Comparison of ENCODE assay signal across 27 cellular contexts in the genomic region with DNA sequence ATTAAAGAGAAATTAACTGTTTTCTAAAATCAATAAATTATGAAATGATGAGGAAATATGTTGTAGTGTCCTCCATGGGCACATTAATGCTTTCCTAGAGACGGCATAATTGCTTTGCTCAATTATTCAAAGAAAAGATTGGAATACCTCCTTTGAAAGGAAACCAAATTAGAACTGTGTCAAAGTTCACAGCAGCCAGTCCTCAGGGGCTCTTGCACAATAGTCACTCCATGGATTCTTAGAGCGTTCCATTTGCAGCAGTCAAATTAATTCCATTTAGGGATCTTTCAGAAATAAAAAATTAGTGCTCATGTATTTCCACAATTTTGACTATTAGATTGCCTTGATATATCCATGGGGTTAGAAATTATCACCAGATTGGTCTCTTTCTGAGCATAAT.
A peak's percentile ranks its signal among the peaks of the same experiment; 100 is the strongest.
DNase-seq lines count a peak whose midpoint lies in the region; ATAC-seq and TF ChIP-seq lines count a peak whose summit lies in the region.
"Had no signal": no experiment of that assay in that cellular context is flagged by ENCODE, and none has a peak within 500 bp of the region (broad histone marks: within the 10 kb centered on the region; RNA-seq: fewer than 3 reads in every experiment).

No MANE protein-coding gene starts in this region.

- no peak overlapping the region for H2BK12ac ChIP-seq in mesenchymal stem cell (ENCODE audit: low read length in 2 of 2)

- no peaks in the 10 kb centered on the region for H3K27me3 ChIP-seq in mesenchymal stem cell (ENCODE audit: control insufficient read depth in 1 of 2, insufficient read depth in 1 of 2, low read length in 2 of 2)
- H3K27me3 ChIP-seq: adrenal gland, cardiac muscle cell, ovary, sigmoid colon had no signal

- no peak for ATAC-seq in GM19463 (IDR thresholded peaks at IDR 0.05; ENCODE audit: unreplicated experiment)
- ATAC-seq: K562; naive thymus-derived CD4-positive, alpha-beta T cell; WTC11 had no signal

- H2BK15ac ChIP-seq in mesenchymal stem cell (ENCODE audit: low read depth, poor library complexity, severe bottlenecking), result no peak overlapping the region

- intact Hi-C loops in activated naive CD4-positive, alpha-beta T cell treated with anti-CD3 and anti-CD28 coated beads for 36 hours (cut with micrococcal nuclease), result no loop called here

- H3K18ac ChIP-seq in mesenchymal stem cell (ENCODE audit: low read depth in 1 of 2, low read length in 2 of 2), result no peak overlapping the region

- no peak for TF ChIP-seq CTCF in AG10803 (conservative IDR thresholded peaks at IDR 0.05; ENCODE audit: low read length)

- H2AFZ ChIP-seq in mesenchymal stem cell (ENCODE audit: low read depth, low read length), result no peak overlapping the region

- H3K27ac ChIP-seq in mesenchymal stem cell (ENCODE audit: low read length, poor library complexity, severe bottlenecking), result no peak overlapping the region
- H3K27ac ChIP-seq: adrenal gland, C4-2B, cardiac muscle cell, epithelial cell of prostate, ovary, sigmoid colon had no signal

- no peak for TF ChIP-seq RAD21 in Ishikawa (IDR thresholded peaks at IDR 0.05; ENCODE audit: low read depth)

- DNase-seq in AG10803 (ENCODE audit: low read depth) (peak; percentile 47), fibroblast of peridontal ligament (ENCODE audit: extremely low read depth) (peak; percentile 21), mesenchymal stem cell (peak; percentile 20), cerebellum (ENCODE audit: low spot score) (no peak), DMS79 (lab: John Stamatoyannopoulos, UW) (no peak)
- DNase-seq in activated naive CD4-positive, alpha-beta T cell treated with anti-CD3 and anti-CD28 coated beads for 36 hours, result no peak
- DNase-seq: ACHN; activated CD4-positive, alpha-beta T cell treated with anti-CD3 and anti-CD28 coated beads, Interleukin-2, amount 50 U/mL, for 4 hours; activated gamma-delta T cell treated with Interleukin-2 at 50 U/mL for 16 hours; adrenal gland; kidney; mesendoderm; naive thymus-derived CD4-positive, alpha-beta T cell; NCI-H1694; NCI-H2171 treated with DMSO at 0.1 percent for 48 hours; NCI-H524 treated with DMSO at 0.1 percent for 48 hours; sigmoid colon; SK-N-SH had no signal

- no peak overlapping the region for H3K4me3 Mint-ChIP-seq in activated naive CD4-positive, alpha-beta T cell treated with anti-CD3 and anti-CD28 coated beads for 36 hours
- H3K4me3 Mint-ChIP-seq: naive thymus-derived CD4-positive, alpha-beta T cell; T-helper 2 cell treated with Interferon-gamma antibody and Interleukin-4, amounts not matched to agents 5 μg/mL and 100 μg/mL, for 36 hours; WTC11 had no signal

- 43% methylated on average over 1 of the region's 2 CpGs for WGBS in mesenchymal stem cell

- H2BK5ac ChIP-seq in mesenchymal stem cell (ENCODE audit: low read depth, low read length, poor library complexity, severe bottlenecking), result no peak overlapping the region

- H3K14ac ChIP-seq in mesenchymal stem cell (ENCODE audit: low read length in 2 of 2), result no peak overlapping the region

- no peak overlapping the region for H2BK120ac ChIP-seq in mesenchymal stem cell (ENCODE audit: low read depth, low read length)

- CTCF ChIA-PET in activated naive CD4-positive, alpha-beta T cell treated with anti-CD3 and anti-CD28 coated beads for 36 hours (lab: Charles Lee), result no interaction called here

- H3K27ac Mint-ChIP-seq in activated naive CD4-positive, alpha-beta T cell treated with anti-CD3 and anti-CD28 coated beads for 36 hours, result no peak overlapping the region
- H3K27ac Mint-ChIP-seq: naive thymus-derived CD4-positive, alpha-beta T cell; T-helper 2 cell treated with Interferon-gamma antibody and Interleukin-4, amounts not matched to agents 5 μg/mL and 100 μg/mL, for 36 hours; WTC11 had no signal

- H3K4ac ChIP-seq in mesenchymal stem cell (ENCODE audit: low read depth in 1 of 2, low read length in 2 of 2), result no peak overlapping the region

- no peak overlapping the region for H3K9ac ChIP-seq in mesenchymal stem cell (ENCODE audit: low read length)
- H3K9ac ChIP-seq: SK-N-SH had no signal

- H4K8ac ChIP-seq in mesenchymal stem cell (ENCODE audit: low read length), result no peak overlapping the region

- H3K27me3 Mint-ChIP-seq in activated naive CD4-positive, alpha-beta T cell treated with anti-CD3 and anti-CD28 coated beads for 36 hours (ENCODE audit: low read depth), result no peaks in the 10 kb centered on the region

- no peaks in the 10 kb centered on the region for H3K9me3 Mint-ChIP-seq in activated naive CD4-positive, alpha-beta T cell treated with anti-CD3 and anti-CD28 coated beads for 36 hours
- H3K9me3 Mint-ChIP-seq: naive thymus-derived CD4-positive, alpha-beta T cell; T-helper 2 cell treated with Interferon-gamma antibody and Interleukin-4, amounts not matched to agents 5 μg/mL and 100 μg/mL, for 36 hours; WTC11 had no signal

- no peak overlapping the region for H4K91ac ChIP-seq in mesenchymal stem cell (ENCODE audit: low read length)

- H3K4me1 Mint-ChIP-seq in activated naive CD4-positive, alpha-beta T cell treated with anti-CD3 and anti-CD28 coated beads for 36 hours (ENCODE audit: low read depth), result no peaks in the 10 kb centered on the region
- H3K4me1 Mint-ChIP-seq: naive thymus-derived CD4-positive, alpha-beta T cell had no signal

- H3K23ac ChIP-seq in mesenchymal stem cell (ENCODE audit: low read length in 2 of 2), result no peak overlapping the region

- no peaks in the 10 kb centered on the region for H3K79me1 ChIP-seq in mesenchymal stem cell (replicated peaks; ENCODE audit: low read length, poor library complexity, severe bottlenecking)

- no peak overlapping the region for H3K4me3 ChIP-seq in AG10803 (ENCODE audit: low read length)
- no peak overlapping the region for H3K4me3 ChIP-seq in mesenchymal stem cell (ENCODE audit: insufficient read depth in 1 of 2, low read depth in 1 of 2, low read length in 2 of 2)
- H3K4me3 ChIP-seq: adrenal gland, cardiac muscle cell, K562, ovary, sigmoid colon had no signal

- TF ChIP-seq EP300 in Ishikawa (IDR thresholded peaks at IDR 0.05; ENCODE audit: borderline replicate concordance), result no peak

- H3K9me3 ChIP-seq in mesenchymal stem cell (ENCODE audit: control insufficient read depth, low read length), result no peaks in the 10 kb centered on the region
- H3K9me3 ChIP-seq: adrenal gland, ovary, sigmoid colon, SK-N-SH had no signal

- H3K36me3 ChIP-seq in mesenchymal stem cell (ENCODE audit: control insufficient read depth in 1 of 2, insufficient read depth in 2 of 2, low read depth in 1 of 2, low read length in 2 of 2), result no peaks in the 10 kb centered on the region
- H3K36me3 ChIP-seq: adrenal gland, cardiac muscle cell, ovary, sigmoid colon had no signal

- no peak overlapping the region for H2AK5ac ChIP-seq in mesenchymal stem cell (ENCODE audit: low read length, severe bottlenecking)

- no peaks in the 10 kb centered on the region for H3K36me3 Mint-ChIP-seq in activated naive CD4-positive, alpha-beta T cell treated with anti-CD3 and anti-CD28 coated beads for 36 hours (ENCODE audit: low read depth)
- H3K36me3 Mint-ChIP-seq: naive thymus-derived CD4-positive, alpha-beta T cell; WTC11 had no signal

- no peaks in the 10 kb centered on the region for H3K4me1 ChIP-seq in mesenchymal stem cell (ENCODE audit: control insufficient read depth, insufficient read depth, low read depth, low read length)
- H3K4me1 ChIP-seq: adrenal gland had no signal

- no peak overlapping the region for H3K4me2 ChIP-seq in mesenchymal stem cell (ENCODE audit: low read length, poor library complexity, severe bottlenecking)
- H3K4me2 ChIP-seq: SK-N-SH had no signal

TF ChIP-seq in Ishikawa, 13 proteins besides CTCF, POLR2A, EP300 and RAD21:
- peak; percentile 36; the same call in 1 of the 2 replicates for TF ChIP-seq CEBPB (IDR thresholded peaks at IDR 0.05)
- no peak for TF ChIP-seq YY1 (IDR thresholded peaks at IDR 0.05; ENCODE audit: low read depth)

Comparison
In these comparisons a context has a peak if more than half of its experiments do, and no peak if none do; other contexts are left out.
1. DNase-seq: peak in AG10803 (single experiment), fibroblast of peridontal ligament (single experiment) and mesenchymal stem cell (single experiment); none in activated naive CD4-positive, alpha-beta T cell treated with anti-CD3 and anti-CD28 coated beads for 36 hours (single experiment), cerebellum (single experiment) and DMS79 (single experiment).